10 cellular contexts compared by ENCODE assay signal in the genomic region with DNA sequence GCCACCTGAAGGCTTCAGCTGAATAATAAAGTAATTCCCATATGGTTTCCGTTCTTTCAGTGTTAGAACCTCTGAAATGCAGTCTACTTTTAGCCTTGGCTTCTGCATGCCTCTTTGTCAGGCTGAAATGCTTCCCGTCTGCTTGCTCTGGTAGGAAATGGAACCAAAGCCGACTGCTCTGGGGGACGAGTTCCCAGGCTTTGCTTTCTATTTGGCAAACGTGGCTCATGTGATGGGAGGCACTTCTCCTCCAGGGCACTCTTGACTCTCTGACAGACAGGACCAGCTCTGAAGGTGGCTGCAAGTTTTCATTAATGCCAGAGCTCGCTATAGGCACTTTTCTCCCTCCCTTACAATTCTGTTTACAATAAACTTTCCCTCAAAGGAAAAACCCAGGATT.
DNase-seq lines count a peak whose midpoint lies in the region; ATAC-seq and TF ChIP-seq lines count a peak whose summit lies in the region.
"Had no signal": no experiment of that assay in that cellular context is flagged by ENCODE, and none has a peak within 500 bp of the region (broad histone marks: within the 10 kb centered on the region; RNA-seq: fewer than 3 reads in every experiment).

No MANE protein-coding gene starts in this region.

- no peaks in the 10 kb centered on the region for H3K79me2 ChIP-seq in parathyroid adenoma

- no peak overlapping the region for H3K27ac ChIP-seq in parathyroid adenoma
- no peak overlapping the region for H3K27ac ChIP-seq in effector memory CD4-positive, alpha-beta T cell (ENCODE audit: insufficient read depth, low read length, poor library complexity, severe bottlenecking)

- H2AFZ ChIP-seq in parathyroid adenoma: peak overlapping the region; percentile 60

- no peak for TF ChIP-seq CTCF in parathyroid adenoma (IDR thresholded peaks at IDR 0.05)

- no peaks in the 10 kb centered on the region for H3K4me1 ChIP-seq in parathyroid adenoma
- H3K4me1 ChIP-seq in effector memory CD4-positive, alpha-beta T cell (ENCODE audit: control insufficient read depth, insufficient read depth, low read length, poor library complexity, severe bottlenecking): no peaks in the 10 kb centered on the region

- no peaks in the 10 kb centered on the region for H3K9me3 ChIP-seq in parathyroid adenoma (ENCODE audit: control insufficient read depth, low read length)
- H3K9me3 ChIP-seq in effector memory CD4-positive, alpha-beta T cell (ENCODE audit: control insufficient read depth, low read length): no peaks in the 10 kb centered on the region

- no peak overlapping the region for H3K4me2 ChIP-seq in parathyroid adenoma (ENCODE audit: low read length)

- no peaks in the 10 kb centered on the region for H3K36me3 ChIP-seq in parathyroid adenoma (ENCODE audit: control insufficient read depth, insufficient read depth, low read length)
- H3K36me3 ChIP-seq in effector memory CD4-positive, alpha-beta T cell (ENCODE audit: control insufficient read depth, insufficient read depth, low read length): no peaks in the 10 kb centered on the region

- no peaks in the 10 kb centered on the region for H3K27me3 ChIP-seq in parathyroid adenoma (ENCODE audit: control insufficient read depth, insufficient read depth, low read length)
- no peaks in the 10 kb centered on the region for H3K27me3 ChIP-seq in effector memory CD4-positive, alpha-beta T cell (replicated peaks; ENCODE audit: control insufficient read depth, insufficient read depth, low read length, poor library complexity, severe bottlenecking)

- no peak overlapping the region for H3K9ac ChIP-seq in parathyroid adenoma

- intact Hi-C loops in head of caudate nucleus (cut with DNase I): no loop called here

- no peak overlapping the region for H3K4me3 ChIP-seq in parathyroid adenoma (ENCODE audit: low read depth, low read length)
- no peak overlapping the region for H3K4me3 ChIP-seq in effector memory CD4-positive, alpha-beta T cell (ENCODE audit: insufficient read depth, low read depth, low read length, poor library complexity, severe bottlenecking)

- no peak for ATAC-seq in GM18520 (IDR thresholded peaks at IDR 0.05; ENCODE audit: unreplicated experiment)

- peak; percentile 71 for DNase-seq in Ammon's horn (ENCODE audit: low spot score)
- peak; percentile 29 for DNase-seq in UCSD-AML1 (lab: John Stamatoyannopoulos, UW; ENCODE audit: unreplicated experiment)
- DNase-seq in head of caudate nucleus: peak in 38 of 42 donors; percentile 5 to 60 (median 34)
- DNase-seq in effector memory CD4-positive, alpha-beta T cell: no peak
- DNase-seq in NOMO-1 treated with DMSO at 0.1 percent for 48 hours (lab: John Stamatoyannopoulos, UW; ENCODE audit: unreplicated experiment): no peak
- DNase-seq in activated gamma-delta T cell treated with Interleukin-2 at 50 U/mL for 16 hours: no peak
- DNase-seq: DMS79; stimulated activated CD4-positive, alpha-beta T cell treated with anti-CD3 and anti-CD28 coated beads, Interleukin-1b, Interleukin-23, amount 100 ng/mL, for 48 hours had no signal

Comparison
In these comparisons a context has a peak if more than half of its experiments do, and no peak if none do; other contexts are left out.
1. DNase-seq: peak in Ammon's horn (single experiment), UCSD-AML1 (single experiment) and head of caudate nucleus (38 of 42); none in effector memory CD4-positive, alpha-beta T cell (0 of 3), NOMO-1 treated with DMSO at 0.1 percent for 48 hours (single experiment) and activated gamma-delta T cell treated with Interleukin-2 at 50 U/mL for 16 hours (single experiment).